In the genomic region with DNA sequence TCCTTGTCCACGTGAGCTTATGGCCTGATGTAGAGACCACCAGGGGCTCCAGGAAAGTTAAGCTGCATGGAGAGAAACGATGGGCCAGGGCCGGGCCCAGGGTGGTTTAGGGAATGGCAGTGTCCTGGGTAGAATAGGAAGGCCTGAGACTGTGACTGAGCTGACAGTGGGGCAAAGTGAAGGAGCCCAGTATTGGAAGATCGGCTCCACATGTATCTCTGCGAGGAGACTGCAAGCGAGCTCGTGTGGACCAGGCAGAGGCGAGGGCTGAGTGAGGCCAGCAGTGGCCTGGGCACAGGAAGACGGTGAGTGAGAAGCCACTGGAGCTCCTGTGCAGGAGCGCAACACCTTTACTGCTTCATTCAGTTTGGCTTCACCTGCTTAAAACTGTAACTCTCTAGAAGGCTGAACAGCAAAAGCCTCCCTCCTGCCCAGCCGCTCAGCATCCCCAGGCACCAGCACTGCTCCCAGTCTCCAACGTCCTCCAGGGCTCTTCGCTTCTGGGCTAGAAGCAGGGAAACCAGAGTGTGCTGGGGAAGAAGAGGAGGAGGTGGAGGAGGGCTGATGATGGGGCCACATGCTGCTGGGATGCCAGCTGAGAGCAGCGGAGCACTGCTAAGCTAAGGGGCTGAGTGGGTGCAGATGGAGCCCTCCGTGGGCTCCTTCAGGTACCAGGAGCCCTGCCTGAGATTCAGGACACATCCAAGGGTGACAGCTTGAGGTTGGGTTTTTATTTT, we compare ENCODE assay signal across 18 cellular contexts. TPM values are rescaled to one million over a fixed set of nuclear protein-coding genes. Genes with fewer than 3 reads are reported as not detected.
DNase-seq lines count a peak whose midpoint lies in the region; ATAC-seq and TF ChIP-seq lines count a peak whose summit lies in the region.
"Had no signal": no experiment of that assay in that cellular context is flagged by ENCODE, and none has a peak within 500 bp of the region (broad histone marks: within the 10 kb centered on the region; RNA-seq: fewer than 3 reads in every experiment).

No MANE protein-coding gene starts in this region.

- H3K4me3 Mint-ChIP-seq in activated naive CD8-positive, alpha-beta T cell treated with anti-CD3 and anti-CD28 coated beads, Interleukin-2, amount 10 ng/mL, durations not matched to agents 7 days and 5 days = no peak overlapping the region
- H3K4me3 Mint-ChIP-seq in activated naive CD8-positive, alpha-beta T cell treated with anti-CD3 and anti-CD28 coated beads for 36 hours = no peak overlapping the region
- no peak overlapping the region for H3K4me3 Mint-ChIP-seq in immature natural killer cell
- H3K4me3 Mint-ChIP-seq in activated CD4-positive, alpha-beta memory T cell treated with anti-CD3 and anti-CD28 coated beads for 36 hours = no peak overlapping the region
- H3K4me3 Mint-ChIP-seq: natural killer cell treated with Interleukin-12 subunit alpha and Interleukin-12 subunit beta and Interleukin-15 and Interleukin-18, amount 100 ng/mL, for 72 hours; stimulated activated naive CD8-positive, alpha-beta T cell treated with anti-CD3 and anti-CD28 coated beads, Interleukin-15, amount 100 ng/mL, for 72 hours had no signal

- H3K4me3 ChIP-seq in NT2/D1 (ENCODE audit: insufficient read length, low read depth) (no peak overlapping the region), upper lobe of right lung (no peak overlapping the region)
- H3K4me3 ChIP-seq: colonic mucosa, left ventricle myocardium inferior had no signal

- H3K27me3 Mint-ChIP-seq in activated naive CD8-positive, alpha-beta T cell treated with anti-CD3 and anti-CD28 coated beads, Interleukin-2, amount 10 ng/mL, durations not matched to agents 7 days and 5 days = no peaks in the 10 kb centered on the region
- no peaks in the 10 kb centered on the region for H3K27me3 Mint-ChIP-seq in activated naive CD8-positive, alpha-beta T cell treated with anti-CD3 and anti-CD28 coated beads for 36 hours
- peaks cover 0 to 4% (median 3%) of the 10 kb centered on the region in 3 donors for H3K27me3 Mint-ChIP-seq in immature natural killer cell (ENCODE audit: low read depth in 3 of 3)
- no peaks in the 10 kb centered on the region for H3K27me3 Mint-ChIP-seq in activated CD4-positive, alpha-beta memory T cell treated with anti-CD3 and anti-CD28 coated beads for 36 hours
- H3K27me3 Mint-ChIP-seq: natural killer cell treated with Interleukin-12 subunit alpha and Interleukin-12 subunit beta and Interleukin-15 and Interleukin-18, amount 100 ng/mL, for 72 hours; stimulated activated naive CD8-positive, alpha-beta T cell treated with anti-CD3 and anti-CD28 coated beads, Interleukin-15, amount 100 ng/mL, for 72 hours had no signal

- H3K36me3 Mint-ChIP-seq in activated naive CD8-positive, alpha-beta T cell treated with anti-CD3 and anti-CD28 coated beads, Interleukin-2, amount 10 ng/mL, durations not matched to agents 7 days and 5 days = peaks cover 12% of the 10 kb centered on the region
- H3K36me3 Mint-ChIP-seq in activated naive CD8-positive, alpha-beta T cell treated with anti-CD3 and anti-CD28 coated beads for 36 hours = no peaks in the 10 kb centered on the region
- peaks cover 0 to 13% (median 3%) of the 10 kb centered on the region in 3 donors for H3K36me3 Mint-ChIP-seq in immature natural killer cell
- H3K36me3 Mint-ChIP-seq in activated CD4-positive, alpha-beta memory T cell treated with anti-CD3 and anti-CD28 coated beads for 36 hours = peaks cover 17% of the 10 kb centered on the region
- H3K36me3 Mint-ChIP-seq: natural killer cell treated with Interleukin-12 subunit alpha and Interleukin-12 subunit beta and Interleukin-15 and Interleukin-18, amount 100 ng/mL, for 72 hours had no signal

- CTCF ChIA-PET in activated CD4-positive, alpha-beta memory T cell treated with anti-CD3 and anti-CD28 coated beads for 36 hours (lab: Charles Lee) = no interaction called here

- H3K36me3 ChIP-seq in NT2/D1 (ENCODE audit: insufficient read depth, insufficient read length, low read length) = peaks cover 72% of the 10 kb centered on the region
- H3K36me3 ChIP-seq in upper lobe of right lung = peaks cover 53% of the 10 kb centered on the region

- H3K27ac Mint-ChIP-seq in activated naive CD8-positive, alpha-beta T cell treated with anti-CD3 and anti-CD28 coated beads, Interleukin-2, amount 10 ng/mL, durations not matched to agents 7 days and 5 days = peak overlapping the region; percentile 15
- H3K27ac Mint-ChIP-seq in activated naive CD8-positive, alpha-beta T cell treated with anti-CD3 and anti-CD28 coated beads for 36 hours = no peak overlapping the region
- H3K27ac Mint-ChIP-seq in immature natural killer cell = peak overlapping the region in 4 of 6 donors; percentile 5 to 61 (median 44)
- no peak overlapping the region for H3K27ac Mint-ChIP-seq in activated CD4-positive, alpha-beta memory T cell treated with anti-CD3 and anti-CD28 coated beads for 36 hours

- no peaks in the 10 kb centered on the region for H3K9me3 ChIP-seq in NT2/D1 (ENCODE audit: insufficient read depth, low read length)
- H3K9me3 ChIP-seq in upper lobe of right lung = no peaks in the 10 kb centered on the region
- H3K9me3 ChIP-seq: colonic mucosa, left ventricle myocardium inferior had no signal

- intact Hi-C loops in upper lobe of right lung (cut with DNase I) = no loop called here
- intact Hi-C loops in activated CD4-positive, alpha-beta memory T cell treated with anti-CD3 and anti-CD28 coated beads for 36 hours (cut with micrococcal nuclease) = no loop called here

- H3K4me1 ChIP-seq in NT2/D1 (ENCODE audit: insufficient read depth, insufficient read length) = peaks cover 4% of the 10 kb centered on the region
- no peaks in the 10 kb centered on the region for H3K4me1 ChIP-seq in upper lobe of right lung
- H3K4me1 ChIP-seq: colonic mucosa, left ventricle myocardium inferior had no signal

- H3K27ac ChIP-seq in upper lobe of right lung = no peak overlapping the region
- H3K27ac ChIP-seq: colonic mucosa, epithelial cell of prostate, left ventricle myocardium inferior had no signal

- no peak for ATAC-seq in activated naive CD8-positive, alpha-beta T cell treated with anti-CD3 and anti-CD28 coated beads, Interleukin-2, amount 10 ng/mL, durations not matched to agents 7 days and 5 days (ENCODE audit: low read depth)
- ATAC-seq in upper lobe of right lung (no peak), HG02798 (IDR thresholded peaks at IDR 0.05; ENCODE audit: poor library complexity, unreplicated experiment) (no peak)

- no peaks in the 10 kb centered on the region for H3K27me3 ChIP-seq in NT2/D1 (ENCODE audit: insufficient read depth, insufficient read length)
- H3K27me3 ChIP-seq in upper lobe of right lung = no peaks in the 10 kb centered on the region
- H3K27me3 ChIP-seq: colonic mucosa had no signal

- POLR2A ChIA-PET in activated naive CD8-positive, alpha-beta T cell treated with anti-CD3 and anti-CD28 coated beads, Interleukin-2, amount 10 ng/mL, durations not matched to agents 7 days and 5 days (lab: Charles Lee) = interaction anchor here (1.4 to 2.2 kb wide), 2 partner anchors 8 to 10 kb away, joined by 3 to 10 read pairs; no protein-coding TSS in a partner anchor
- POLR2A ChIA-PET in activated CD4-positive, alpha-beta memory T cell treated with anti-CD3 and anti-CD28 coated beads for 36 hours (lab: Charles Lee) = interaction anchor here (1.3 kb wide), 1 partner anchor 12 kb away, joined by 3 read pairs; no protein-coding TSS in a partner anchor

- no peaks in the 10 kb centered on the region for H3K9me3 Mint-ChIP-seq in activated naive CD8-positive, alpha-beta T cell treated with anti-CD3 and anti-CD28 coated beads, Interleukin-2, amount 10 ng/mL, durations not matched to agents 7 days and 5 days
- H3K9me3 Mint-ChIP-seq in activated naive CD8-positive, alpha-beta T cell treated with anti-CD3 and anti-CD28 coated beads for 36 hours = no peaks in the 10 kb centered on the region
- no peaks in the 10 kb centered on the region for H3K9me3 Mint-ChIP-seq in immature natural killer cell
- H3K9me3 Mint-ChIP-seq in activated CD4-positive, alpha-beta memory T cell treated with anti-CD3 and anti-CD28 coated beads for 36 hours = no peaks in the 10 kb centered on the region
- H3K9me3 Mint-ChIP-seq: natural killer cell treated with Interleukin-12 subunit alpha and Interleukin-12 subunit beta and Interleukin-15 and Interleukin-18, amount 100 ng/mL, for 72 hours; stimulated activated naive CD8-positive, alpha-beta T cell treated with anti-CD3 and anti-CD28 coated beads, Interleukin-15, amount 100 ng/mL, for 72 hours had no signal

- no peaks in the 10 kb centered on the region for H3K4me1 Mint-ChIP-seq in activated naive CD8-positive, alpha-beta T cell treated with anti-CD3 and anti-CD28 coated beads, Interleukin-2, amount 10 ng/mL, durations not matched to agents 7 days and 5 days
- no peaks in the 10 kb centered on the region for H3K4me1 Mint-ChIP-seq in activated naive CD8-positive, alpha-beta T cell treated with anti-CD3 and anti-CD28 coated beads for 36 hours
- H3K4me1 Mint-ChIP-seq in immature natural killer cell = no peaks in the 10 kb centered on the region
- no peaks in the 10 kb centered on the region for H3K4me1 Mint-ChIP-seq in activated CD4-positive, alpha-beta memory T cell treated with anti-CD3 and anti-CD28 coated beads for 36 hours (ENCODE audit: low read depth)
- H3K4me1 Mint-ChIP-seq: stimulated activated naive CD8-positive, alpha-beta T cell treated with anti-CD3 and anti-CD28 coated beads, Interleukin-15, amount 100 ng/mL, for 72 hours had no signal

- no peak for DNase-seq in activated naive CD8-positive, alpha-beta T cell treated with anti-CD3 and anti-CD28 coated beads, Interleukin-2, amount 10 ng/mL, durations not matched to agents 7 days and 5 days
- DNase-seq in activated naive CD8-positive, alpha-beta T cell treated with anti-CD3 and anti-CD28 coated beads for 36 hours = no peak
- no peak for DNase-seq in NT2/D1 (ENCODE audit: low read depth, low spot score)
- no peak for DNase-seq in immature natural killer cell
- DNase-seq in upper lobe of right lung = peak; percentile 52
- no peak for DNase-seq in anterior cingulate cortex (lab: John Stamatoyannopoulos, UW)
- no peak for DNase-seq in activated CD4-positive, alpha-beta memory T cell treated with anti-CD3 and anti-CD28 coated beads for 36 hours
- DNase-seq: activated CD4-positive, alpha-beta T cell treated with anti-CD3 and anti-CD28 coated beads, Interleukin-2, amount 50 U/mL, for 4 hours; aorta; colonic mucosa; IMR-90; left ventricle myocardium inferior; NCI-H2107; NCI-H69; stimulated activated naive CD8-positive, alpha-beta T cell treated with anti-CD3 and anti-CD28 coated beads, Interleukin-15, amount 100 ng/mL, for 72 hours had no signal

- H3K9ac ChIP-seq in NT2/D1 (ENCODE audit: insufficient read length, low read depth) = peak overlapping the region; percentile 27

- TF ChIP-seq CTCF in upper lobe of right lung (IDR thresholded peaks at IDR 0.05) = no peak

RNA-seq across cellular contexts. Expression of a gene that starts 13.5 kb away (rescaled TPM):
- 100 to 1,000 TPM; 297 to 308 TPM for total RNA-seq in activated naive CD8-positive, alpha-beta T cell treated with anti-CD3 and anti-CD28 coated beads, Interleukin-2, amount 10 ng/mL, durations not matched to agents 7 days and 5 days
- total RNA-seq in activated naive CD8-positive, alpha-beta T cell treated with anti-CD3 and anti-CD28 coated beads for 36 hours = 100 to 1,000 TPM; 108 to 113 TPM
- 100 to 1,000 TPM in 1 of 3 donors, 10 to 100 TPM in 2; 93.0 to 132 (median 93.3) TPM for polyA plus RNA-seq in immature natural killer cell
- 216 TPM for total RNA-seq in upper lobe of right lung
- 100 to 1,000 TPM; 167 to 175 TPM for total RNA-seq in activated CD4-positive, alpha-beta memory T cell treated with anti-CD3 and anti-CD28 coated beads for 36 hours

RNA-seq across cellular contexts. Expression of a gene that starts 21.8 kb away (rescaled TPM):
- 100 to 1,000 TPM; 117 to 128 TPM for total RNA-seq in activated naive CD8-positive, alpha-beta T cell treated with anti-CD3 and anti-CD28 coated beads, Interleukin-2, amount 10 ng/mL, durations not matched to agents 7 days and 5 days
- total RNA-seq in activated naive CD8-positive, alpha-beta T cell treated with anti-CD3 and anti-CD28 coated beads for 36 hours = 100 to 1,000 TPM; 109 to 126 TPM
- polyA plus RNA-seq in immature natural killer cell = 100 to 1,000 TPM; 204 to 258 (median 215) TPM
- 118 TPM for total RNA-seq in upper lobe of right lung
- 100 to 1,000 TPM; 134 to 140 TPM for total RNA-seq in activated CD4-positive, alpha-beta memory T cell treated with anti-CD3 and anti-CD28 coated beads for 36 hours

RNA-seq across cellular contexts. Expression of a gene that starts 42.2 kb away (rescaled TPM):
- total RNA-seq in activated naive CD8-positive, alpha-beta T cell treated with anti-CD3 and anti-CD28 coated beads, Interleukin-2, amount 10 ng/mL, durations not matched to agents 7 days and 5 days = under 1 TPM; 0.45 to 0.61 TPM
- not detected for total RNA-seq in activated naive CD8-positive, alpha-beta T cell treated with anti-CD3 and anti-CD28 coated beads for 36 hours
- polyA plus RNA-seq in immature natural killer cell = 1 to 10 TPM in 2 of 3 donors, not detected in 1; 3.4 to 3.8 TPM
- total RNA-seq in upper lobe of right lung = 95.9 TPM
- total RNA-seq in activated CD4-positive, alpha-beta memory T cell treated with anti-CD3 and anti-CD28 coated beads for 36 hours = not detected

RNA-seq across cellular contexts. Expression of a gene that starts 48.4 kb away (rescaled TPM):
- 10 to 100 TPM; 35.1 to 42.6 TPM for total RNA-seq in activated naive CD8-positive, alpha-beta T cell treated with anti-CD3 and anti-CD28 coated beads, Interleukin-2, amount 10 ng/mL, durations not matched to agents 7 days and 5 days
- total RNA-seq in activated naive CD8-positive, alpha-beta T cell treated with anti-CD3 and anti-CD28 coated beads for 36 hours = 10 to 100 TPM; 11.6 to 13.1 TPM
- polyA plus RNA-seq in immature natural killer cell = 10 to 100 TPM; 29.7 to 42.7 (median 38.6) TPM
- 79.5 TPM for total RNA-seq in upper lobe of right lung
- 10 to 100 TPM; 20.0 to 21.5 TPM for total RNA-seq in activated CD4-positive, alpha-beta memory T cell treated with anti-CD3 and anti-CD28 coated beads for 36 hours

Comparison
In these comparisons a context has a peak if more than half of its experiments do, and no peak if none do; other contexts are left out.
1. H3K27ac Mint-ChIP-seq: peak in activated naive CD8-positive, alpha-beta T cell treated with anti-CD3 and anti-CD28 coated beads, Interleukin-2, amount 10 ng/mL, durations not matched to agents 7 days and 5 days (single experiment) and immature natural killer cell (4 of 6); none in activated naive CD8-positive, alpha-beta T cell treated with anti-CD3 and anti-CD28 coated beads for 36 hours (single experiment) and activated CD4-positive, alpha-beta memory T cell treated with anti-CD3 and anti-CD28 coated beads for 36 hours (single experiment).
2. RNA of a gene that starts 42.2 kb away (total RNA-seq): 95.9 TPM in upper lobe of right lung (single experiment); 0.45 to 0.61 TPM in activated naive CD8-positive, alpha-beta T cell treated with anti-CD3 and anti-CD28 coated beads, Interleukin-2, amount 10 ng/mL, durations not matched to agents 7 days and 5 days, not detected in activated naive CD8-positive, alpha-beta T cell treated with anti-CD3 and anti-CD28 coated beads for 36 hours and not detected in activated CD4-positive, alpha-beta memory T cell treated with anti-CD3 and anti-CD28 coated beads for 36 hours; every median in the first group is over 10 times any median in the second.